In genomic region chr5:143182901-143183820, GRCh38 we compare ENCODE assay signal across 8 cellular contexts.
DNase-seq lines count a peak whose midpoint lies in the region; ATAC-seq and TF ChIP-seq lines count a peak whose summit lies in the region.

No MANE protein-coding gene starts in this region.

- H3K4me1 Mint-ChIP-seq in activated CD4-positive, alpha-beta memory T cell treated with anti-CD3 and anti-CD28 coated beads, Interleukin-2, amount 10 ng/mL, durations not matched to agents 7 days and 5 days, result peaks cover 43% of the 10 kb centered on the region

- DNase-seq in CD1c-positive myeloid dendritic cell (ENCODE audit: extremely low spot score) (peak; percentile 35), mucosa of descending colon (no peak), HCEC 1CT (no peak), left lung (no peak), NCI-H524 (lab: John Stamatoyannopoulos, UW) (no peak)
- DNase-seq in activated CD4-positive, alpha-beta memory T cell treated with anti-CD3 and anti-CD28 coated beads, Interleukin-2, amount 10 ng/mL, durations not matched to agents 7 days and 5 days, result peak; percentile 55

- POLR2A ChIA-PET in activated CD4-positive, alpha-beta memory T cell treated with anti-CD3 and anti-CD28 coated beads, Interleukin-2, amount 10 ng/mL, durations not matched to agents 7 days and 5 days (lab: Charles Lee), result interaction anchor here (1.0 to 1.4 kb wide), 2 partner anchors 174 to 218 kb away, joined by 3 read pairs; no protein-coding TSS in a partner anchor

- H3K9me3 Mint-ChIP-seq in activated CD4-positive, alpha-beta memory T cell treated with anti-CD3 and anti-CD28 coated beads, Interleukin-2, amount 10 ng/mL, durations not matched to agents 7 days and 5 days, result peaks cover 6% of the 10 kb centered on the region

- no peaks in the 10 kb centered on the region for H3K27me3 Mint-ChIP-seq in activated CD4-positive, alpha-beta memory T cell treated with anti-CD3 and anti-CD28 coated beads, Interleukin-2, amount 10 ng/mL, durations not matched to agents 7 days and 5 days

- H3K9me3 ChIP-seq in mucosa of descending colon (no peaks in the 10 kb centered on the region), left lung (no peaks in the 10 kb centered on the region)

- peaks cover 3% of the 10 kb centered on the region for H3K4me1 ChIP-seq in mucosa of descending colon (ENCODE audit: low read depth)
- peaks cover 8 to 20% of the 10 kb centered on the region in 2 donors for H3K4me1 ChIP-seq in left lung

- H3K36me3 ChIP-seq in mucosa of descending colon (ENCODE audit: low read depth) (no peaks in the 10 kb centered on the region), left lung (peaks cover 0 to 7% of the 10 kb centered on the region in 2 donors)

- H3K4me3 Mint-ChIP-seq in activated CD4-positive, alpha-beta memory T cell treated with anti-CD3 and anti-CD28 coated beads, Interleukin-2, amount 10 ng/mL, durations not matched to agents 7 days and 5 days, result peak overlapping the region; percentile 12

- H3K27ac Mint-ChIP-seq in activated CD4-positive, alpha-beta memory T cell treated with anti-CD3 and anti-CD28 coated beads, Interleukin-2, amount 10 ng/mL, durations not matched to agents 7 days and 5 days, result peak overlapping the region; percentile 58

- H3K36me3 Mint-ChIP-seq in activated CD4-positive, alpha-beta memory T cell treated with anti-CD3 and anti-CD28 coated beads, Interleukin-2, amount 10 ng/mL, durations not matched to agents 7 days and 5 days (ENCODE audit: low read depth), result peaks cover 11% of the 10 kb centered on the region

- CTCF ChIA-PET in activated CD4-positive, alpha-beta memory T cell treated with anti-CD3 and anti-CD28 coated beads, Interleukin-2, amount 10 ng/mL, durations not matched to agents 7 days and 5 days (lab: Charles Lee), result interaction anchor here (0.7 to 1.1 kb wide), 2 partner anchors 641 to 1051 kb away, joined by 3 read pairs; no protein-coding TSS in a partner anchor

- H3K4me3 ChIP-seq in mucosa of descending colon, result no peak overlapping the region
- no peak overlapping the region for H3K4me3 ChIP-seq in left lung

- H3K27ac ChIP-seq in left lung, result no peak overlapping the region

- intact Hi-C loops in mucosa of descending colon (cut with DNase I, micrococcal nuclease) (no loop called here), left lung (cut with DNase I) (no loop called here)

- H3K27me3 ChIP-seq in left lung, result no peaks in the 10 kb centered on the region

- no peak for TF ChIP-seq CTCF in mucosa of descending colon (IDR thresholded peaks at IDR 0.05)
- no peak for TF ChIP-seq CTCF in left lung (IDR thresholded peaks at IDR 0.05)

- ATAC-seq in GM19324 (IDR thresholded peaks at IDR 0.05; ENCODE audit: low FRiP score, unreplicated experiment) (peak; percentile 46), HG03354 (IDR thresholded peaks at IDR 0.05; ENCODE audit: poor library complexity, severe bottlenecking, unreplicated experiment) (peak; percentile 67), mucosa of descending colon (peak; percentile 41), left lung (no peak)

Comparison
In these comparisons a context has a peak if more than half of its experiments do, and no peak if none do; other contexts are left out.
1. DNase-seq: peak in CD1c-positive myeloid dendritic cell (single experiment) and activated CD4-positive, alpha-beta memory T cell treated with anti-CD3 and anti-CD28 coated beads, Interleukin-2, amount 10 ng/mL, durations not matched to agents 7 days and 5 days (single experiment); none in mucosa of descending colon (0 of 3), HCEC 1CT (single experiment), left lung (0 of 2) and NCI-H524 (0 of 2).